In the genomic region with DNA sequence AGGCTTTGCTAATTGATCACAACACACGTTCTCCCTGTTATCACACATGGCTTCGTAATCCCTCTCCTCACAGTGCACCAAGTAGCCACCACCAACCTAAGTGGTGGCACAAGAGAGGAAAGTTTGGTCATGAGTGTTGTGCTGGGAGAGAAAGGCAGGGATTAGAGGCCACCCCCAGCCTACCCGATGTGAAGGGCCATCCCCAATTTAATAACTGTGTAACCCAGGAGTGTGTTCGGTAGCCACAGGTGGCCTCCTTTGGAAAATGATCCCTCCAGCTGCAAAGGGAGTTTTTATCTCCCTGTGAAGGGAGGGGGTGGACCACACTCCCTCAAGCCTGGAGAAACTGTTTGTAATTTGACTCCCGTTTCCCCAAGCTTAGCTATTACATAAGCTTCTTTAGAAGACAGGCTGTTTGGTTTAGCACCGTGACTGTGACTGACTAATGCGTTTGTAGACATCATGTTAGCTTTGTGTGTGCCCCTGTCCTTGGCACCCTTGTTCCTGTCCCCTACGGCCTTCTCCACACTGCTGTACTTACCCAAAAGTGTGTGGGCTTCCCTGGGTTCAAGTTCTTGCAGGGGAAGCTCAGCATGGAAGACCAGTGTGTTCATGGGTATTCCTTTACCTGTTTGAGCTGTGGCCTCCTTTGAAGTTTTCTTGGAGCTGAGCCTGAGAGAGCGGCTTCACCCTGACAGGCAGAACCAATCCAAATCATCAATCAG, we compare ENCODE assay signal across 8 cellular contexts. TPM values are rescaled to one million over a fixed set of nuclear protein-coding genes. Genes with fewer than 3 reads are reported as not detected.
A peak's percentile ranks its signal among the peaks of the same experiment; 100 is the strongest.
DNase-seq lines count a peak whose midpoint lies in the region; ATAC-seq and TF ChIP-seq lines count a peak whose summit lies in the region.

No MANE protein-coding gene starts in this region.

- intact Hi-C loops in A673 (cut with micrococcal nuclease; ENCODE audit: unreplicated experiment): no loop called here

- H3K27ac ChIP-seq in A673 (ENCODE audit: low read depth, low read length, poor library complexity, severe bottlenecking): no peak overlapping the region

- POLR2A ChIA-PET in A673 (lab: Charles Lee; ENCODE audit: low non-redundant PET): no interaction called here

- no TSS peak for BruUV-seq in A673 (replicated peaks; lab: Mats Ljungman, UMichigan)

- CTCF ChIA-PET in A673 (lab: Charles Lee): no interaction called here

- H3K9me3 ChIP-seq in A673 (ENCODE audit: low read depth, low read length, poor library complexity, severe bottlenecking): no peaks in the 10 kb centered on the region

- peak; percentile 71 for DNase-seq in A673 (ENCODE audit: low spot score)
- peak; percentile 66 for DNase-seq in H7
- DNase-seq in NCI-H524 treated with DMSO at 0.1 percent for 48 hours (lab: John Stamatoyannopoulos, UW): peak; percentile 76
- DNase-seq in epithelial cell of proximal tubule (ENCODE audit: low read depth): peak; percentile 33
- DNase-seq in T-helper 1 cell: no peak
- DNase-seq in GM10266 (ENCODE audit: extremely low spot score): no peak

- H3K4me3 ChIP-seq in A673 (ENCODE audit: low read depth, low read length, poor library complexity, severe bottlenecking): no peak overlapping the region
- no peak overlapping the region for H3K4me3 ChIP-seq in H7 (ENCODE audit: insufficient read depth, low read depth, low read length)
- no peak overlapping the region for H3K4me3 ChIP-seq in epithelial cell of proximal tubule (ENCODE audit: low read depth, low read length)

- H3K4me1 ChIP-seq in A673 (ENCODE audit: insufficient read depth, low read length, poor library complexity, severe bottlenecking): peaks cover 5% of the 10 kb centered on the region

- no peaks in the 10 kb centered on the region for H3K36me3 ChIP-seq in A673 (ENCODE audit: insufficient read depth, low read length, poor library complexity, severe bottlenecking)
- no peaks in the 10 kb centered on the region; the same call in 1 of the 2 replicates for H3K36me3 ChIP-seq in H7 (replicated peaks; ENCODE audit: control insufficient read depth, insufficient read depth, low read length)

- ATAC-seq in HG03045 (IDR thresholded peaks at IDR 0.05; ENCODE audit: unreplicated experiment) (no peak), HG03342 (IDR thresholded peaks at IDR 0.05; ENCODE audit: unreplicated experiment) (no peak)

- H3K27me3 ChIP-seq in A673 (replicated peaks; ENCODE audit: insufficient read depth, low read depth, low read length, poor library complexity): peaks cover 27% of the 10 kb centered on the region
- H3K27me3 ChIP-seq in H7 (ENCODE audit: control insufficient read depth, insufficient read depth, low read length): no peaks in the 10 kb centered on the region

- TF ChIP-seq CTCF in A673 (conservative IDR thresholded peaks at IDR 0.05; ENCODE audit: low read depth, low read length): no peak
- no peak for TF ChIP-seq CTCF in epithelial cell of proximal tubule (conservative IDR thresholded peaks at IDR 0.05; ENCODE audit: low read depth, low read length)
- TF ChIP-seq CTCF in GM10266 (IDR thresholded peaks at IDR 0.05; ENCODE audit: control insufficient read depth, insufficient read depth, low read depth, missing control alignments): no peak

RNA-seq across cellular contexts. Expression of gene PPP1R16B, which starts 20.6 kb away (rescaled TPM):
- total RNA-seq in A673 (2021) (0.13 and 0.17 TPM in 2 replicates), epithelial cell of proximal tubule (not detected in 2 replicates)
- total RNA-seq in H7 (2014; rRNA removed; shearing (Covaris generic)): 19.8 and 23.6 TPM in 2 replicates

Comparison
In these comparisons a context has a peak if more than half of its experiments do, and no peak if none do; other contexts are left out.
1. DNase-seq: peak in A673 (single experiment), H7 (single experiment), NCI-H524 treated with DMSO at 0.1 percent for 48 hours (single experiment) and epithelial cell of proximal tubule (single experiment); none in T-helper 1 cell (0 of 5) and GM10266 (single experiment).
2. RNA of gene PPP1R16B, which starts 20.6 kb away (total RNA-seq): 19.8 to 23.6 TPM in H7; 0.13 to 0.17 TPM in A673 and not detected in epithelial cell of proximal tubule; every median in the first group is over 10 times any median in the second.